ENCODE assay signal across 22 cellular contexts in the genomic region with DNA sequence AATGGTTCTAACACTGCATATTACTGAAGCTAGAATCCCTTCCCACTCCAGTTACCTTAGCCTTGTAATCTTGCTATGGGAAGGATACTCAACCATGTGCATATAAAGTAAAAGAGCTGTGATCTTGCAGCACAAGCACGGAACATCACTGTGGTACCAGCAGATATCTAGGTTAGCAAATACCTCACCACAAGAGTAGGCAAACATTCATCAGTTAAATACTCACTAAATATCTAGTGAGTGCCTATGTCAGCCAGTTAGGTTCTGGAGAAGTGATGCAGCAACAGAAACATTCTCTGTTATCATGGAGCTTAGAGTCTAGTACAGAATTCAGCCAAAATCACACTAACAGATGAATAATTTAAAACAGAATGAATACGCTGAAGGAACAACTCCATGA.
DNase-seq lines count a peak whose midpoint lies in the region; ATAC-seq, FAIRE-seq and TF ChIP-seq lines count a peak whose summit lies in the region.
"Had no signal": no experiment of that assay in that cellular context is flagged by ENCODE, and none has a peak within 500 bp of the region (broad histone marks: within the 10 kb centered on the region; RNA-seq: fewer than 3 reads in every experiment).

No MANE protein-coding gene starts in this region.

- H3K9ac ChIP-seq in neuronal stem cell (ENCODE audit: low read depth, low read length, poor library complexity), result no peak overlapping the region

- ATAC-seq in GM19452 (IDR thresholded peaks at IDR 0.05; ENCODE audit: unreplicated experiment), result no peak
- no peak for ATAC-seq in left lung
- ATAC-seq: A549 had no signal

- no peak overlapping the region for H3K18ac ChIP-seq in neuronal stem cell (ENCODE audit: low read length)

- intact Hi-C loops in left lung (cut with DNase I), result no loop called here

- H3K4me3 ChIP-seq in brain microvascular endothelial cell (ENCODE audit: low read depth, low read length) (no peak overlapping the region), neuronal stem cell (ENCODE audit: low read length in 2 of 2) (no peak overlapping the region), left lung (no peak overlapping the region)
- H3K4me3 ChIP-seq: A549, HAP-1 had no signal

- no peaks in the 10 kb centered on the region for H3K79me1 ChIP-seq in neuronal stem cell (ENCODE audit: low read depth, low read length)

- H3K36me3 ChIP-seq in brain microvascular endothelial cell (replicated peaks), result no peaks in the 10 kb centered on the region
- no peaks in the 10 kb centered on the region for H3K36me3 ChIP-seq in neuronal stem cell (replicated peaks in 1 of 2; ENCODE audit: control insufficient read depth in 2 of 2, insufficient read depth in 2 of 2, low read length in 2 of 2)
- no peaks in the 10 kb centered on the region for H3K36me3 ChIP-seq in left lung
- H3K36me3 ChIP-seq: HAP-1 had no signal

- peak overlapping the region; percentile 3 for H2AFZ ChIP-seq in neuronal stem cell (ENCODE audit: low read length)

- DNase-seq in H54 (ENCODE audit: insufficient read length, low spot score) (no peak), RCC 7860 (ENCODE audit: low spot score) (peak; percentile 28), brain microvascular endothelial cell (peak; percentile 18), neuronal stem cell (ENCODE audit: low spot score) (no peak), GOT3 (lab: John Stamatoyannopoulos, UW) (no peak), AG08396 (ENCODE audit: low spot score) (no peak), left lung (no peak)
- DNase-seq: 8988T; ACHN; C1 segment of cervical spinal cord; Calu3; CD4-positive, alpha-beta memory T cell; COR-L47; DMS53; DMS79 treated with DMSO at 0.1 percent for 48 hours; GF-D8; HFFc6 had no signal

- no peak overlapping the region for H2BK120ac ChIP-seq in neuronal stem cell (ENCODE audit: low read depth, low read length)

- H3K4me1 ChIP-seq in neuronal stem cell (ENCODE audit: control insufficient read depth in 2 of 2, insufficient read depth in 1 of 2, low read depth in 1 of 2, low read length in 2 of 2) (peaks cover 0 to 3% of the 10 kb centered on the region in 2 donors), left lung (no peaks in the 10 kb centered on the region)
- H3K4me1 ChIP-seq: A549 had no signal

- H3K4me2 ChIP-seq in neuronal stem cell (ENCODE audit: insufficient read depth, low read length, poor library complexity, severe bottlenecking), result no peak overlapping the region
- H3K4me2 ChIP-seq: A549 had no signal

- H4K91ac ChIP-seq in neuronal stem cell (ENCODE audit: low read depth, low read length, poor library complexity), result no peak overlapping the region

- TF ChIP-seq POLR2A in H54 (IDR thresholded peaks at IDR 0.05; ENCODE audit: low read depth, low read length), result no peak

- no CpG with 5 or more reads among the region's 2 CpGs for WGBS in neuronal stem cell (ENCODE audit: extremely low coverage in 2 of 2, insufficient read length in 2 of 2, insufficient replicate concordance in 1 of 2), 2 donors

- in situ Hi-C loops in brain microvascular endothelial cell (cut with HindIII; ENCODE audit: low pct_ligation_motif_present, low sequenced_read_pairs), result no loop called here

- no peak overlapping the region for H2BK5ac ChIP-seq in neuronal stem cell (ENCODE audit: low read length)

- TF ChIP-seq CTCF in brain microvascular endothelial cell (IDR thresholded peaks at IDR 0.05; ENCODE audit: low read depth, low read length, missing control alignments), result no peak
- TF ChIP-seq CTCF in left lung (IDR thresholded peaks at IDR 0.05), result no peak

- no peak overlapping the region for H3K4ac ChIP-seq in neuronal stem cell (ENCODE audit: low read length)

- H3K9me3 ChIP-seq in neuronal stem cell (replicated peaks in 1 of 2; ENCODE audit: control insufficient read depth in 2 of 2, insufficient read depth in 1 of 2, low read depth in 1 of 2, low read length in 2 of 2) (no peaks in the 10 kb centered on the region), left lung (no peaks in the 10 kb centered on the region)
- H3K9me3 ChIP-seq: A549, HAP-1 had no signal

- no peak overlapping the region for H2BK12ac ChIP-seq in neuronal stem cell (ENCODE audit: low read length)

- no peak overlapping the region for H4K8ac ChIP-seq in neuronal stem cell (ENCODE audit: low read depth, low read length)

- H2AK5ac ChIP-seq in neuronal stem cell (ENCODE audit: low read depth, low read length), result no peak overlapping the region

- no peak overlapping the region for H3K27ac ChIP-seq in brain microvascular endothelial cell
- H3K27ac ChIP-seq in neuronal stem cell (replicated peaks; ENCODE audit: low read length), result no peak overlapping the region
- no peak overlapping the region for H3K27ac ChIP-seq in left lung
- H3K27ac ChIP-seq: A549 had no signal

- no peaks in the 10 kb centered on the region for H3K27me3 ChIP-seq in brain microvascular endothelial cell (replicated peaks)
- H3K27me3 ChIP-seq in neuronal stem cell (ENCODE audit: control insufficient read depth in 3 of 3, insufficient read depth in 3 of 3, low read depth in 1 of 3, low read length in 3 of 3), result no peaks in the 10 kb centered on the region
- no peaks in the 10 kb centered on the region for H3K27me3 ChIP-seq in left lung

- no peak overlapping the region for H2BK15ac ChIP-seq in neuronal stem cell (ENCODE audit: low read length)

- H3K14ac ChIP-seq in neuronal stem cell (ENCODE audit: low read length), result no peak overlapping the region

- no peak overlapping the region for H3K23ac ChIP-seq in neuronal stem cell (ENCODE audit: low read depth, low read length, poor library complexity)

- FAIRE-seq in H54 (lab: Jason Lieb, UNC), result peak; percentile 69
- FAIRE-seq in RCC 7860 (lab: Jason Lieb, UNC), result no peak
- FAIRE-seq: A549, GM12891, GM18507 had no signal

Comparison
In these comparisons a context has a peak if more than half of its experiments do, and no peak if none do; other contexts are left out.
1. DNase-seq: peak in RCC 7860 (single experiment) and brain microvascular endothelial cell (single experiment); none in H54 (single experiment), neuronal stem cell (single experiment), GOT3 (single experiment), AG08396 (single experiment) and left lung (0 of 2).